Comparison of ENCODE assay signal across 11 cellular contexts in the genomic region with DNA sequence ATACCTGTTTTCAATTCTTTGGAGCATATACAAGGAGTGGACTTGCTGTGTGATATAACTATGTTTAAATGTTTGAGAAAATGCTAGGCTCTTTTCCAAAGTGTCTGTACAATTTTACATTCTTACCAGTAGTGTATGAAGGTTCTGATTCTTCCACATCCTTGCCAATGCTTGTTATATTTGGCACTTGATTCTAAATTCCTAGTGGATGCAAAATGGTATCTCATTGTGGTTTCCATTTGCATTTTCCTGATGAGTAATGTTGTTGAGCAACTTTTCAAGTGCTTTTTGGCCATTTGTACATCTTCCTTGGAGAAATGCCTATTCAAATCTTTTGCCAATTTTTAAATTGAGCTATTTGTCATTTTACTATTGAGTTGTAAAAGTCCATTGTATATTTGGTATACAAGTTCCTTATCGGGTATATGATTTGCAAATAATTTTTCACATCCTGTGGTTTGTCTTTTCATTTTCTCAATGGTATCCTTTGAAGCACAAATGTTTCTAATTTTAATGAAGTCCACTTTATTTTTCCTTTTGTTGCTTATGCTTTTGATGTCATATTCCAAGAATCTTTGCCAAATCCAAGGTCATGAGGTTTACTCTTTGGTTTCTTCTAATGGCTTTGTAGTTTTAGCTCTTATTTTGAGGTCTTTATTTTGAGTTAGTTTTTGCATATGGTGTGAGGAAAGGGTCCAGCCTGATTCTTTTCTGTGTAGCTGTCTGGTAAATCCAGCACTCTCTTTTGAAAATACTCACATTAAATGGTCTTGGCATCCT. TPM values are rescaled to one million over a fixed set of nuclear protein-coding genes. Genes with fewer than 3 reads are reported as not detected.
DNase-seq lines count a peak whose midpoint lies in the region; ATAC-seq, FAIRE-seq and TF ChIP-seq lines count a peak whose summit lies in the region.
"Had no signal": no experiment of that assay in that cellular context is flagged by ENCODE, and none has a peak within 500 bp of the region (broad histone marks: within the 10 kb centered on the region; RNA-seq: fewer than 3 reads in every experiment).

No MANE protein-coding gene starts in this region.

- H3K4me3 ChIP-seq in AG09309 (ENCODE audit: control insufficient read depth, low read depth, low read length), result no peak overlapping the region
- H3K4me3 ChIP-seq in K562, result no peak overlapping the region
- no peak overlapping the region for H3K4me3 ChIP-seq in neural progenitor cell

- peak overlapping the region; percentile 13; the same call in 1 of the 2 replicates for H3K4me3 Mint-ChIP-seq in HFFc6
- H3K4me3 Mint-ChIP-seq in neural progenitor cell, result no peak overlapping the region
- H3K4me3 Mint-ChIP-seq: CD8-positive, alpha-beta T cell had no signal

- POLR2A ChIA-PET in K562 (lab: Yijun Ruan, JAX), result no interaction called here

- no peaks in the 10 kb centered on the region for H3K79me2 ChIP-seq in K562 (ENCODE audit: control insufficient read depth, insufficient read depth, low read length)
- no peaks in the 10 kb centered on the region for H3K79me2 ChIP-seq in neural progenitor cell (ENCODE audit: low read depth)

- H3K4me1 ChIP-seq in K562 (replicated peaks in 1 of 2; ENCODE audit: control insufficient read depth in 2 of 2, insufficient read depth in 2 of 2, low read length in 2 of 2) (no peaks in the 10 kb centered on the region), neural progenitor cell (peaks cover 8% of the 10 kb centered on the region)

- TF ChIP-seq POLR2A in K562 (conservative IDR thresholded peaks at IDR 0.05), result no peak

- in situ Hi-C loops in K562 (cut with MboI), result no loop called here

- FAIRE-seq in K562 (lab: Jason Lieb, UNC), result no peak

- intact Hi-C loops in K562 (cut with micrococcal nuclease), result no loop called here

- ATAC-seq in K562 (no peak), HG02970 (IDR thresholded peaks at IDR 0.05; ENCODE audit: low FRiP score, unreplicated experiment) (no peak)
- ATAC-seq: CD8-positive, alpha-beta T cell had no signal

- H3K4me1 Mint-ChIP-seq in HFFc6 (ENCODE audit: low read depth), result peaks cover 32% of the 10 kb centered on the region
- peaks cover 4% of the 10 kb centered on the region for H3K4me1 Mint-ChIP-seq in neural progenitor cell

- CTCF ChIA-PET in K562 (lab: Yijun Ruan, JAX; ENCODE audit: low intra/inter-chr PET ratio), result no interaction called here

- no peak overlapping the region for H3K9ac ChIP-seq in K562 (ENCODE audit: insufficient read depth in 1 of 2, low read depth in 2 of 2, low read length in 2 of 2)
- H3K9ac ChIP-seq in neural progenitor cell, result no peak overlapping the region

- no peaks in the 10 kb centered on the region for H3F3A ChIP-seq in neural progenitor cell (ENCODE audit: low read depth)

- no peaks in the 10 kb centered on the region for H3K9me3 ChIP-seq in K562 (replicated peaks; ENCODE audit: control insufficient read depth, insufficient read depth, low read depth, low read length)
- peaks cover 5% of the 10 kb centered on the region for H3K9me3 ChIP-seq in neural progenitor cell (ENCODE audit: low read depth)

- peak overlapping the region; percentile 44; the same call in 1 of the 2 replicates for H3K27ac Mint-ChIP-seq in HFFc6
- no peak overlapping the region for H3K27ac Mint-ChIP-seq in neural progenitor cell
- H3K27ac Mint-ChIP-seq: CD8-positive, alpha-beta T cell had no signal

- WGBS in K562 (ENCODE audit: insufficient coverage, low coverage, missing lambda C conversion rate), result 4% methylated on average over 1 of the region's 1 CpG

- BruUV-seq in K562 (replicated peaks; lab: Mats Ljungman, UMichigan), result no TSS peak

- no peaks in the 10 kb centered on the region for H3K9me1 ChIP-seq in K562 (ENCODE audit: control insufficient read depth, insufficient read depth, low read length)

- H3K27ac ChIP-seq in K562 (ENCODE audit: extremely low read depth, low read depth, low read length) (no peak overlapping the region), neural progenitor cell (no peak overlapping the region)
- H3K27ac ChIP-seq: epithelial cell of prostate had no signal

- no peak overlapping the region for H2AFZ ChIP-seq in K562 (ENCODE audit: low read depth, low read length)
- no peak overlapping the region for H2AFZ ChIP-seq in neural progenitor cell (replicated peaks)

- TF ChIP-seq RAD21 in K562 (CRISPR knock-in tag; conservative IDR thresholded peaks at IDR 0.05 in 1 of 2, IDR thresholded peaks at IDR 0.05 in 1 of 2), result no peak

- no peaks in the 10 kb centered on the region; the same call in 1 of the 2 replicates for H3K9me3 Mint-ChIP-seq in HFFc6
- H3K9me3 Mint-ChIP-seq in neural progenitor cell, result no peaks in the 10 kb centered on the region
- H3K9me3 Mint-ChIP-seq: CD8-positive, alpha-beta T cell had no signal

- H3K36me3 Mint-ChIP-seq in HFFc6 (ENCODE audit: low read depth) (no peaks in the 10 kb centered on the region), neural progenitor cell (no peaks in the 10 kb centered on the region)
- H3K36me3 Mint-ChIP-seq: CD8-positive, alpha-beta T cell had no signal

- H3K27me3 Mint-ChIP-seq in HFFc6 (ENCODE audit: insufficient read depth) (peaks cover 7% of the 10 kb centered on the region; the same call in 1 of the 2 replicates), neural progenitor cell (ENCODE audit: insufficient read depth, low read depth) (no peaks in the 10 kb centered on the region)

- no peak overlapping the region for H3K4me2 ChIP-seq in K562 (ENCODE audit: insufficient read depth, low read length)
- H3K4me2 ChIP-seq in neural progenitor cell, result no peak overlapping the region

- no peaks in the 10 kb centered on the region for H4K20me1 ChIP-seq in K562 (replicated peaks; ENCODE audit: control insufficient read depth, insufficient read depth, low read length)
- H4K20me1 ChIP-seq in neural progenitor cell (ENCODE audit: low read depth), result no peaks in the 10 kb centered on the region

- DNase-seq in AG09309 (ENCODE audit: low read depth) (peak; percentile 96), HFFc6 (peak; percentile 97), K562 (ENCODE audit: extremely low read depth in 1 of 4, low spot score in 3 of 4) (no peak), iris pigment epithelial cell (ENCODE audit: low read depth) (peak; percentile 93), germinal center (ENCODE audit: low spot score) (no peak), neural progenitor cell (ENCODE audit: low spot score) (no peak)
- DNase-seq in stimulated activated CD4-positive, alpha-beta T cell treated with anti-CD3 and anti-CD28 coated beads, Interleukin-2, amount 100 ng/mL, for 24 hours, result no peak
- DNase-seq: CD8-positive, alpha-beta T cell; retina had no signal

- TF ChIP-seq EP300 in K562 (IDR thresholded peaks at IDR 0.05; ENCODE audit: low read length), result no peak

- TF ChIP-seq CTCF in AG09309 (IDR thresholded peaks at IDR 0.05; ENCODE audit: control insufficient read depth, insufficient read depth, low read depth, low read length, missing control alignments) (peak; percentile 37), HFFc6 (IDR thresholded peaks at IDR 0.05) (peak; percentile 61), K562 (IDR thresholded peaks at IDR 0.05 in 2 of 3, conservative IDR thresholded peaks at IDR 0.05 in 1 of 3; ENCODE audit: insufficient read depth in 2 of 3, low read depth in 1 of 3, low read length in 3 of 3) (no peak), neural progenitor cell (IDR thresholded peaks at IDR 0.05) (no peak)

- no peaks in the 10 kb centered on the region for H3K36me3 ChIP-seq in K562 (ENCODE audit: control insufficient read depth, insufficient read depth, low read length)
- H3K36me3 ChIP-seq in neural progenitor cell, result no peaks in the 10 kb centered on the region

- H3K27me3 ChIP-seq in K562 (ENCODE audit: control insufficient read depth in 2 of 2, insufficient read depth in 2 of 2, low read length in 2 of 2) (no peaks in the 10 kb centered on the region), neural progenitor cell (no peaks in the 10 kb centered on the region)

TF ChIP-seq in K562, 482 proteins besides CTCF, POLR2A, EP300 and RAD21:
- TF ChIP-seq SIN3B (IDR thresholded peaks at IDR 0.05; ENCODE audit: low read depth) (no peak), CEBPG (CRISPR knock-in tag; IDR thresholded peaks at IDR 0.05) (no peak), CEBPG (tag; conservative IDR thresholded peaks at IDR 0.05 in 1 of 2, IDR thresholded peaks at IDR 0.05 in 1 of 2) (0 out of 4 replicates have a peak, but pooled peaks of 1 of the 2 experiments have one; percentile 30), KLF10 (CRISPR knock-in tag; IDR thresholded peaks at IDR 0.05) (no peak), ZFX (CRISPR knock-in tag; IDR thresholded peaks at IDR 0.05) (no peak), TFAM (CRISPR knock-in tag; conservative IDR thresholded peaks at IDR 0.05) (no peak), ZNF253 (CRISPR knock-in tag; conservative IDR thresholded peaks at IDR 0.05) (no peak), SMAD4 (CRISPR knock-in tag; conservative IDR thresholded peaks at IDR 0.05) (no peak), CEBPB (tag; IDR thresholded peaks at IDR 0.05) (0 out of 2 replicates have a peak, but pooled peaks have one; percentile 36)

RNA-seq across cellular contexts. Expression of gene CWC22, which starts 33.2 kb away (rescaled TPM):
- total RNA-seq in HFFc6 (2021; fragmentation: NEBNext Ultra II Directional; extraction: Animal tissue kit (Norgen Biotek cat#: 25700)), result 10 to 100 TPM; 15.5 to 19.2 (median 16.8) TPM
- 5.2 and 22.7 TPM in 2 replicates for total RNA-seq in K562 (2011; cell fraction: chromatin; rRNA removed; ENCODE audit: low replicate concordance)
- 2.7 and 4.1 TPM in 2 replicates for total RNA-seq in K562 (2011; cell fraction: nucleolus; rRNA removed)
- 5.6 and 7.2 TPM in 2 replicates for total RNA-seq in K562 (2011; cell fraction: nucleoplasm; rRNA removed)
- 30.2 and 30.9 TPM in 2 replicates for total RNA-seq in K562 (2014; rRNA removed)
- 35.8 and 46.9 TPM in 2 replicates for total RNA-seq in K562 (2014; rRNA removed; fragmentation: Illumina TruSeq; extraction: Trizol)
- 32.5 and 37.7 TPM in 2 replicates for total RNA-seq in K562 (2015; rRNA removed; fragmentation: Illumina TruSeq; extraction: Trizol)
- 29.9 and 31.1 TPM in 2 replicates for total RNA-seq in K562 (2021)
- polyA plus RNA-seq in K562 (2011; rRNA removed), result 8.8 and 14.5 TPM in 2 replicates
- 1.5 and 4.7 TPM in 2 replicates for polyA plus RNA-seq in K562 (2011; cell fraction: cytosol; rRNA removed)
- 8.5 and 10.7 TPM in 2 replicates for polyA plus RNA-seq in K562 (2011; cell fraction: nucleus; rRNA removed)
- 21.4 and 33.8 TPM in 2 replicates for polyA plus RNA-seq in K562 (2012)
- 45.4 and 54.2 TPM in 2 replicates for polyA plus RNA-seq in K562 (2014; fragmentation: Illumina TruSeq; extraction: Trizol)
- 10 to 100 TPM; 40.6 to 53.9 TPM for polyA plus RNA-seq in K562 (2014; fragmentation: Nextera tagmentation; extraction: Ambion mirVana)
- 28.8 and 36.7 TPM in 2 replicates for polyA plus RNA-seq in K562 (2014; rRNA removed)
- 22.4 and 25.1 TPM in 2 replicates for polyA minus RNA-seq in K562 (2011; rRNA and poly(A)+ RNA removed)
- 8.1 and 9.2 TPM in 2 replicates for polyA minus RNA-seq in K562 (2011; cell fraction: cytosol; rRNA and poly(A)+ RNA removed)
- 7.5 and 16.7 TPM in 2 replicates for polyA minus RNA-seq in K562 (2011; cell fraction: nucleus; rRNA and poly(A)+ RNA removed)
- total RNA-seq in neural progenitor cell (ENCODE audit: low replicate concordance), result 43.6 and 60.2 TPM in 2 replicates

Comparison
In these comparisons a context has a peak if more than half of its experiments do, and no peak if none do; other contexts are left out.
1. DNase-seq: peak in AG09309 (single experiment), HFFc6 (single experiment) and iris pigment epithelial cell (single experiment); none in K562 (0 of 4), germinal center (single experiment), neural progenitor cell (single experiment) and stimulated activated CD4-positive, alpha-beta T cell treated with anti-CD3 and anti-CD28 coated beads, Interleukin-2, amount 100 ng/mL, for 24 hours (0 of 2).
2. CTCF ChIP-seq: peak in AG09309 (single experiment) and HFFc6 (single experiment); none in K562 (0 of 3) and neural progenitor cell (single experiment).